ENCODE assay signal across 9 cellular contexts in the genomic region with DNA sequence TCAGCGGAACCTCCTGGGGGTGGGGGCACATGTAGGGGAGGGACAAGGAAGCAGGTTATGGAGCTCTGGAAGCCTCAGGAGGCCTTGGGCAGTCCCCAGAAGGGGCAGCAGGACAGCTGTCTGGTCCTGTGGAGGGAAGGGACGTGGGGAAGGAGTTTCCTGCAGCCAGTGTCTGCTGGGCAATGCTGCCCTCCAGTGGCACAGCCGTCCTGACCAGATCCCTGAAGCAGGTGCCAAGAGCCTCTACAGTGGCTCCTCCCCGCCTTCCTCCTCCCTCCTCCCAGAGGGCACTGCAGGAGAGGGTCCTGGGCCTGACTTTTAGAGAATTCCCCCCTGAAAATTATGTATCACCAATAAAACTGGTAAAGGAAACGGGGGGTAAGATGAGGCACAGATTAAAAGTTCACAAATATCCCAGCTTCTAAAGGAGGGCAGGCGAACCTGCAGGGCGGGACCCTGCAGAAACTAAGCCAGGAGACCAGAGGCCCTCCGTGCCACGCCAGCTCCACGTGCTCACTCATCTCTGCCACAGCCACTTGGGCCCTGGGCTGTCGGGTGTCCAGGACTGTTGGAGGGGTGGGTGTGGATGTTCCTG.
DNase-seq lines count a peak whose midpoint lies in the region; ATAC-seq and TF ChIP-seq lines count a peak whose summit lies in the region.
"Had no signal": no experiment of that assay in that cellular context is flagged by ENCODE, and none has a peak within 500 bp of the region (broad histone marks: within the 10 kb centered on the region; RNA-seq: fewer than 3 reads in every experiment).

No MANE protein-coding gene starts in this region.

- no peak overlapping the region for H4K91ac ChIP-seq in H9 (ENCODE audit: insufficient read length, low read depth, low read length)

- no peak overlapping the region for H3K4me3 Mint-ChIP-seq in H9

- no CpG with 5 or more reads among the region's 11 CpGs for WGBS in H9 (ENCODE audit: extremely low coverage, insufficient read length, low lambda C conversion rate)

- no peak overlapping the region for H3K14ac ChIP-seq in H9 (ENCODE audit: insufficient read depth, low read length)

- peak; percentile 51 for DNase-seq in COLO668 (lab: John Stamatoyannopoulos, UW; ENCODE audit: unreplicated experiment)
- peak; percentile 66 for DNase-seq in H9
- peak; percentile 12 for DNase-seq in RPMI8226
- peak; percentile 56 to 62 for DNase-seq in fibroblast of lung (ENCODE audit: low read depth in 2 of 2)
- peak; percentile 100 for DNase-seq in osteoblast (ENCODE audit: insufficient read length, low spot score, missing footprints)
- no peak for DNase-seq in activated naive CD4-positive, alpha-beta T cell (lab: John Stamatoyannopoulos, UW)
- DNase-seq in activated CD4-positive, CD25-positive, alpha-beta regulatory T cell (lab: John Stamatoyannopoulos, UW), result no peak

- H3K9me3 ChIP-seq in H9 (ENCODE audit: control insufficient read depth, low read depth, low read length), result no peaks in the 10 kb centered on the region
- no peaks in the 10 kb centered on the region for H3K9me3 ChIP-seq in fibroblast of lung (ENCODE audit: control insufficient read depth, insufficient read depth, low read depth, low read length)
- no peaks in the 10 kb centered on the region for H3K9me3 ChIP-seq in osteoblast (ENCODE audit: low read depth, low read length)
- H3K9me3 ChIP-seq: ovary had no signal

- H3K27ac ChIP-seq in H9 (ENCODE audit: insufficient read length, low read depth, low read length), result no peak overlapping the region
- no peak overlapping the region for H3K27ac ChIP-seq in fibroblast of lung (ENCODE audit: insufficient read depth, low read length)
- no peak overlapping the region for H3K27ac ChIP-seq in osteoblast (ENCODE audit: low read depth, low read length)
- H3K27ac ChIP-seq: ovary had no signal

- H3K27me3 ChIP-seq in H9 (ENCODE audit: insufficient read depth, low read length), result no peaks in the 10 kb centered on the region
- no peaks in the 10 kb centered on the region for H3K27me3 ChIP-seq in fibroblast of lung (ENCODE audit: control insufficient read depth, insufficient read depth, low read length)
- no peaks in the 10 kb centered on the region for H3K27me3 ChIP-seq in osteoblast (ENCODE audit: insufficient read depth, low read length)
- H3K27me3 ChIP-seq: ovary had no signal

- no peak overlapping the region for H4K8ac ChIP-seq in H9 (replicated peaks; ENCODE audit: insufficient read length, low read depth, low read length)

- H3K23me2 ChIP-seq in H9 (ENCODE audit: insufficient read length, low read depth, low read length, poor library complexity, severe bottlenecking), result no peaks in the 10 kb centered on the region

- H3K9me3 Mint-ChIP-seq in H9, result no peaks in the 10 kb centered on the region

- H3K4me3 ChIP-seq in fibroblast of lung (replicated peaks in 1 of 4; ENCODE audit: control extremely low read depth in 1 of 4, insufficient read depth in 1 of 4, low read depth in 3 of 4, low read length in 4 of 4), result no peak overlapping the region
- no peak overlapping the region for H3K4me3 ChIP-seq in osteoblast (ENCODE audit: insufficient read depth, low read length)
- H3K4me3 ChIP-seq: ovary had no signal

- H4K20me1 ChIP-seq in H9 (ENCODE audit: control insufficient read depth, insufficient read depth, insufficient read length) (no peaks in the 10 kb centered on the region), fibroblast of lung (ENCODE audit: control insufficient read depth, extremely low read depth, insufficient read depth, low read length) (no peaks in the 10 kb centered on the region), osteoblast (ENCODE audit: insufficient read depth, low read length) (peaks cover 3% of the 10 kb centered on the region)

- H3K79me1 ChIP-seq in H9 (ENCODE audit: insufficient read depth, low read depth, low read length, poor library complexity, severe bottlenecking), result no peaks in the 10 kb centered on the region

- H2BK120ac ChIP-seq in H9 (ENCODE audit: low read depth, low read length, poor library complexity, severe bottlenecking), result no peak overlapping the region

- no peaks in the 10 kb centered on the region for H3K27me3 Mint-ChIP-seq in H9 (ENCODE audit: low read depth)

- H3K4ac ChIP-seq in H9 (ENCODE audit: low read depth, low read length), result no peak overlapping the region

- H3K4me1 Mint-ChIP-seq in H9, result no peaks in the 10 kb centered on the region

- no peak overlapping the region for H3K56ac ChIP-seq in H9 (ENCODE audit: insufficient read length, low read depth, low read length)

- TF ChIP-seq CTCF in H9 (conservative IDR thresholded peaks at IDR 0.05) (peak; percentile 75), fibroblast of lung (conservative IDR thresholded peaks at IDR 0.05 in 1 of 2, IDR thresholded peaks at IDR 0.05 in 1 of 2; ENCODE audit: low read depth in 1 of 2, low read length in 2 of 2) (peak; percentile 53 to 70), osteoblast (IDR thresholded peaks at IDR 0.05; ENCODE audit: extremely low read depth, low read depth, low read length) (peak; percentile 72)

- H3K79me2 ChIP-seq in H9 (ENCODE audit: insufficient read depth, low read length) (no peaks in the 10 kb centered on the region), fibroblast of lung (ENCODE audit: control insufficient read depth, insufficient read depth, low read length) (no peaks in the 10 kb centered on the region), osteoblast (ENCODE audit: insufficient read depth, low read length) (no peaks in the 10 kb centered on the region)

- no peak overlapping the region for H2BK15ac ChIP-seq in H9 (ENCODE audit: low read depth, low read length)

- H3K27ac Mint-ChIP-seq in H9, result peak overlapping the region in 1 of 3 experiments; percentile 68; a peak in 2 of 7 replicates

- H4K5ac ChIP-seq in H9 (ENCODE audit: insufficient read length, low read depth, low read length), result no peak overlapping the region

- no peak overlapping the region for H2AFZ ChIP-seq in H9 (ENCODE audit: low read length)
- H2AFZ ChIP-seq in fibroblast of lung (ENCODE audit: low read length), result no peak overlapping the region
- no peak overlapping the region for H2AFZ ChIP-seq in osteoblast (ENCODE audit: low read length)

- peaks cover 5 to 28% (median 21%) of the 10 kb centered on the region in 3 experiments for H3K36me3 Mint-ChIP-seq in H9 (ENCODE audit: insufficient read depth in 1 of 3, low read depth in 3 of 3)

- no peak overlapping the region for H2BK12ac ChIP-seq in H9 (ENCODE audit: insufficient read length, low read depth, low read length)

- no peak overlapping the region for H2AK5ac ChIP-seq in H9 (ENCODE audit: insufficient read length, low read length)

- H2BK20ac ChIP-seq in H9 (ENCODE audit: low read depth, low read length, poor library complexity, severe bottlenecking), result no peak overlapping the region

- no peak overlapping the region for H3T11ph ChIP-seq in H9 (ENCODE audit: low read length)

- no peak overlapping the region for H2BK5ac ChIP-seq in H9 (ENCODE audit: insufficient read length, low read length)

- H3K36me3 ChIP-seq in fibroblast of lung (ENCODE audit: control insufficient read depth, insufficient read depth, low read length) (peaks cover 4% of the 10 kb centered on the region), osteoblast (ENCODE audit: insufficient read depth, low read length) (peaks cover 5% of the 10 kb centered on the region)
- H3K36me3 ChIP-seq: ovary had no signal

- H3K23ac ChIP-seq in H9 (ENCODE audit: insufficient read length, low read depth, low read length), result no peak overlapping the region

- H3K9ac ChIP-seq in H9 (ENCODE audit: extremely low read depth, insufficient read length, low read length) (no peak overlapping the region), fibroblast of lung (ENCODE audit: insufficient read depth, low read length) (no peak overlapping the region)

- H3K4me1 ChIP-seq in H9 (ENCODE audit: insufficient read depth, low read length) (no peaks in the 10 kb centered on the region), fibroblast of lung (ENCODE audit: control insufficient read depth, extremely low read depth, insufficient read depth, low read length) (no peaks in the 10 kb centered on the region), osteoblast (ENCODE audit: insufficient read depth, low read length) (no peaks in the 10 kb centered on the region)

- H3K4me2 ChIP-seq in H9 (ENCODE audit: insufficient read depth, insufficient read length, low read length), result no peak overlapping the region
- H3K4me2 ChIP-seq in fibroblast of lung (ENCODE audit: extremely low read depth, insufficient read depth, low read length), result no peak overlapping the region
- H3K4me2 ChIP-seq in osteoblast (ENCODE audit: insufficient read depth, low read length), result no peak overlapping the region

- no peak for ATAC-seq in HG02884 (IDR thresholded peaks at IDR 0.05; ENCODE audit: unreplicated experiment)

- no peak overlapping the region for H3K18ac ChIP-seq in H9 (ENCODE audit: insufficient read length, low read depth, low read length)

Comparison
In these comparisons a context has a peak if more than half of its experiments do, and no peak if none do; other contexts are left out.
1. DNase-seq: peak in COLO668 (single experiment), H9 (single experiment), RPMI8226 (single experiment), fibroblast of lung (2 of 2) and osteoblast (single experiment); none in activated naive CD4-positive, alpha-beta T cell (0 of 4) and activated CD4-positive, CD25-positive, alpha-beta regulatory T cell (0 of 4).
2. Peak in every context shown above with its lines, with median percentiles within 50 percentile points of each other: CTCF ChIP-seq.